ENCODE assay signal across 20 cellular contexts in the genomic region with DNA sequence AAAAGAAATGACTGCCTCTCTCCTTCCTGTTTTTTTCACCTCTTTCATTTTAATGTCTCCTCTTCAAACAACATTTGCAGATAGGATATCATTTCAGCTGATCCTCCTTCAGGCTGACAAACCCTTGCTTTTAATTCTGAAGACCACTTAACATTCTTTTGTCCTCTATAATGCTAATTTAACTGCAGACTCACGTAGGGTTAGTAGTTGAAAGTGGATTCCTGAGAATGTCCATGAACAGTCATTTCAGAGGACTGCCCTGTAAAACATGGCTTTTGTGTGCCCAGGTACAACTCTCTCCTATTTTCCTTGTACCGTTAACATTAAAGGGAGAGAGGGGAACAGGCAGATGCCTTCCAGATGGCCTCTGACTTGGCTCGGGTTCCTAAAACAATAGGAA.
"Had no signal": no experiment of that assay in that cellular context is flagged by ENCODE, and none has a peak within 500 bp of the region (broad histone marks: within the 10 kb centered on the region; RNA-seq: fewer than 3 reads in every experiment).

No MANE protein-coding gene starts in this region.

- H3K27ac Mint-ChIP-seq: memory B cell; nephron; stimulated activated naive B cell treated with anti-CD40 and anti-IgM and Interleukin-4, amounts not matched to agents 10 μg/mL and 1 μg/mL and 100 μg/mL, for 72 hours had no signal

- H3K4me1 Mint-ChIP-seq: memory B cell; nephron; stimulated activated naive B cell treated with anti-CD40 and anti-IgM and Interleukin-4, amounts not matched to agents 10 μg/mL and 1 μg/mL and 100 μg/mL, for 72 hours had no signal

- ATAC-seq: esophagus mucosa; left cardiac atrium; lower lobe of right lung; psoas muscle; right lobe of liver; stimulated activated naive B cell treated with anti-CD40 and anti-IgM and Interleukin-4, amounts not matched to agents 10 μg/mL and 1 μg/mL and 100 μg/mL, for 72 hours had no signal

- DNase-seq: cortex of kidney; effector memory CD4-positive, alpha-beta T cell; kidney; left cardiac atrium; left ventricle myocardium inferior; lower lobe of right lung; midbrain; psoas muscle; retina; right lobe of liver; stimulated activated CD4-positive, alpha-beta T cell treated with anti-CD3 and anti-CD28 coated beads, Interleukin-15, amount 100 ng/mL, for 24 hours; stimulated activated CD4-positive, alpha-beta T cell treated with anti-CD3 and anti-CD28 coated beads, Interleukin-1b, Interleukin-23, amount 100 ng/mL, for 48 hours; stimulated activated CD4-positive, alpha-beta T cell treated with anti-CD3 and anti-CD28 coated beads, Interleukin-4, amount 100 ng/mL, for 4 hours; stimulated activated naive B cell treated with anti-CD40 and anti-IgM and Interleukin-4, amounts not matched to agents 10 μg/mL and 1 μg/mL and 100 μg/mL, for 72 hours; stomach; substantia nigra; transverse colon had no signal

- H3K9me3 Mint-ChIP-seq: memory B cell; nephron; stimulated activated naive B cell treated with anti-CD40 and anti-IgM and Interleukin-4, amounts not matched to agents 10 μg/mL and 1 μg/mL and 100 μg/mL, for 72 hours had no signal

- H3K36me3 Mint-ChIP-seq: memory B cell; stimulated activated naive B cell treated with anti-CD40 and anti-IgM and Interleukin-4, amounts not matched to agents 10 μg/mL and 1 μg/mL and 100 μg/mL, for 72 hours had no signal

- H3K4me3 Mint-ChIP-seq: memory B cell; nephron; stimulated activated naive B cell treated with anti-CD40 and anti-IgM and Interleukin-4, amounts not matched to agents 10 μg/mL and 1 μg/mL and 100 μg/mL, for 72 hours had no signal
